ENCODE assay signal across 20 cellular contexts in the genomic region with DNA sequence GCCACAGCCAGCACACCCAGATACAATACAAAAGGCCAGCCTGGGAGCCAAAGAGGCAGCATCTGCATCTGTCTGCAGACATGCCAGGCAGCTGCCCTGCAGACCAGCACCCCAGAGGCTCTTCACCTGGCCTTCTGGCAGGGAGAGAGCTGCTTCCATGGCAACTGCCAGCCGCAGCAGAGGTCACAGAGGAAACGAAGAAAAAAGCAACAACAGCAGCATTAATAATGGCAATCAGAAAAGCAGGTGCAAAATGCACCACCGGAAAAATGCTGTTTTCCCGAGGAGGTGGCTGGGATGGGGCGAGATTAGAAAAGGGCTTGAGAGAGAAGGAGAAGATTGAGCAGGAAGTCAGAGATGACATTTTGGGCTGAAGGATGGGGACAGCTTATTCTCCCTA.
A peak's percentile ranks its signal among the peaks of the same experiment; 100 is the strongest.
DNase-seq lines count a peak whose midpoint lies in the region; ATAC-seq lines count a peak whose summit lies in the region.
"Had no signal": no experiment of that assay in that cellular context is flagged by ENCODE, and none has a peak within 500 bp of the region (broad histone marks: within the 10 kb centered on the region; RNA-seq: fewer than 3 reads in every experiment).

No MANE protein-coding gene starts in this region.

- DNase-seq in NCI-H1417 treated with DMSO at 0.1 percent for 48 hours (lab: John Stamatoyannopoulos, UW) (peak; percentile 97), NCI-H2227 (lab: John Stamatoyannopoulos, UW; ENCODE audit: unreplicated experiment) (peak; percentile 77), SJCRH30 (peak; percentile 39 to 59)
- DNase-seq in stimulated activated CD4-positive, alpha-beta T cell treated with anti-CD3 and anti-CD28 coated beads, Interleukin-12 subunit alpha, Interleukin-12 subunit beta, amount 100 ng/mL, for 4 hours, result no peak
- no peak for DNase-seq in activated CD4-positive, alpha-beta T cell treated with anti-CD3 and anti-CD28 coated beads for 36 hours
- no peak for DNase-seq in effector CD8-positive, alpha-beta T cell (lab: John Stamatoyannopoulos, UW)
- DNase-seq: activated CD4-positive, alpha-beta memory T cell treated with anti-CD3 and anti-CD28 coated beads, Interleukin-2, amount 10 ng/mL, durations not matched to agents 7 days and 5 days; activated naive CD8-positive, alpha-beta T cell treated with anti-CD3 and anti-CD28 coated beads for 36 hours; activated T-cell treated with anti-CD3 and anti-CD28 coated beads, Interleukin-2, amount 50 U/mL, for 72 hours; CD4-positive, alpha-beta T cell; dorsolateral prefrontal cortex; NCI-H1694 treated with DMSO at 0.1 percent for 48 hours; SW 1271 had no signal

- H3K9me3 ChIP-seq in BLaER1 (0 out of 2 replicates have a peak, but pooled peaks cover 4% of the 10 kb centered on the region), SJCRH30 (replicated peaks) (no peaks in the 10 kb centered on the region)
- H3K9me3 ChIP-seq: tibial nerve had no signal

- H3K27me3 ChIP-seq in BLaER1, result no peaks in the 10 kb centered on the region
- H3K27me3 ChIP-seq in SJCRH30, result peaks cover 4% of the 10 kb centered on the region; the same call in 1 of the 2 replicates
- H3K27me3 ChIP-seq: tibial nerve had no signal

- H3K4me3 Mint-ChIP-seq in activated CD4-positive, alpha-beta T cell treated with anti-CD3 and anti-CD28 coated beads for 36 hours, result no peak overlapping the region
- H3K4me3 Mint-ChIP-seq: activated CD4-positive, alpha-beta memory T cell treated with anti-CD3 and anti-CD28 coated beads, Interleukin-2, amount 10 ng/mL, durations not matched to agents 7 days and 5 days; activated naive CD8-positive, alpha-beta T cell treated with anti-CD3 and anti-CD28 coated beads for 36 hours; activated T-cell treated with anti-CD3 and anti-CD28 coated beads, Interleukin-2, amount 50 U/mL, for 72 hours; CD4-positive, alpha-beta T cell had no signal

- CTCF ChIA-PET in activated CD4-positive, alpha-beta T cell treated with anti-CD3 and anti-CD28 coated beads for 36 hours (lab: Charles Lee), result no interaction called here

- ATAC-seq in GM21367 (IDR thresholded peaks at IDR 0.05; ENCODE audit: unreplicated experiment), result no peak
- ATAC-seq in activated CD4-positive, alpha-beta T cell treated with anti-CD3 and anti-CD28 coated beads for 36 hours, result no peak
- ATAC-seq: activated T-cell treated with anti-CD3 and anti-CD28 coated beads, Interleukin-2, amount 50 U/mL, for 72 hours; K562; left lobe of liver had no signal

- intact Hi-C loops in activated CD4-positive, alpha-beta T cell treated with anti-CD3 and anti-CD28 coated beads for 36 hours (cut with DNase I, micrococcal nuclease), result no loop called here

- peak overlapping the region; percentile 75 for H3K27ac ChIP-seq in BLaER1
- no peak overlapping the region for H3K27ac ChIP-seq in SJCRH30
- H3K27ac ChIP-seq: dorsolateral prefrontal cortex, HL-60, skin epidermis, tibial nerve had no signal

- peak overlapping the region; percentile 71 for H3K4me2 ChIP-seq in BLaER1

- H3K4me1 ChIP-seq in BLaER1, result peaks cover 68% of the 10 kb centered on the region
- peaks cover 7% of the 10 kb centered on the region; the same call in 1 of the 2 replicates for H3K4me1 ChIP-seq in SJCRH30

- no peaks in the 10 kb centered on the region for H3K36me3 Mint-ChIP-seq in activated CD4-positive, alpha-beta T cell treated with anti-CD3 and anti-CD28 coated beads for 36 hours (ENCODE audit: low read depth)
- H3K36me3 Mint-ChIP-seq: activated naive CD8-positive, alpha-beta T cell treated with anti-CD3 and anti-CD28 coated beads for 36 hours had no signal

- no peaks in the 10 kb centered on the region for H3K4me1 Mint-ChIP-seq in activated CD4-positive, alpha-beta T cell treated with anti-CD3 and anti-CD28 coated beads for 36 hours
- H3K4me1 Mint-ChIP-seq: activated CD4-positive, alpha-beta memory T cell treated with anti-CD3 and anti-CD28 coated beads, Interleukin-2, amount 10 ng/mL, durations not matched to agents 7 days and 5 days; activated naive CD8-positive, alpha-beta T cell treated with anti-CD3 and anti-CD28 coated beads for 36 hours had no signal

- H3K4me3 ChIP-seq in BLaER1, result peak overlapping the region; percentile 5; the same call in 1 of the 2 replicates
- no peak overlapping the region for H3K4me3 ChIP-seq in SJCRH30
- H3K4me3 ChIP-seq: dorsolateral prefrontal cortex, K562, skin epidermis, tibial nerve had no signal

- peaks cover 13% of the 10 kb centered on the region for H3K27me3 Mint-ChIP-seq in activated CD4-positive, alpha-beta T cell treated with anti-CD3 and anti-CD28 coated beads for 36 hours
- H3K27me3 Mint-ChIP-seq: activated CD4-positive, alpha-beta memory T cell treated with anti-CD3 and anti-CD28 coated beads, Interleukin-2, amount 10 ng/mL, durations not matched to agents 7 days and 5 days; activated naive CD8-positive, alpha-beta T cell treated with anti-CD3 and anti-CD28 coated beads for 36 hours had no signal

- peak overlapping the region; percentile 51; the same call in 1 of the 2 replicates for H3K9ac ChIP-seq in BLaER1

- H3K36me3 ChIP-seq in BLaER1, result no peaks in the 10 kb centered on the region
- H3K36me3 ChIP-seq in SJCRH30, result no peaks in the 10 kb centered on the region
- H3K36me3 ChIP-seq: tibial nerve had no signal

- no peak overlapping the region for H3K27ac Mint-ChIP-seq in activated CD4-positive, alpha-beta T cell treated with anti-CD3 and anti-CD28 coated beads for 36 hours
- H3K27ac Mint-ChIP-seq: activated CD4-positive, alpha-beta memory T cell treated with anti-CD3 and anti-CD28 coated beads, Interleukin-2, amount 10 ng/mL, durations not matched to agents 7 days and 5 days; activated naive CD8-positive, alpha-beta T cell treated with anti-CD3 and anti-CD28 coated beads for 36 hours; activated T-cell treated with anti-CD3 and anti-CD28 coated beads, Interleukin-2, amount 50 U/mL, for 72 hours; CD4-positive, alpha-beta T cell had no signal

- peaks cover 4% of the 10 kb centered on the region for H3K9me3 Mint-ChIP-seq in activated CD4-positive, alpha-beta T cell treated with anti-CD3 and anti-CD28 coated beads for 36 hours (ENCODE audit: low read depth)

- no peaks in the 10 kb centered on the region for H4K20me1 ChIP-seq in BLaER1

- POLR2A ChIA-PET in activated CD4-positive, alpha-beta T cell treated with anti-CD3 and anti-CD28 coated beads for 36 hours (lab: Charles Lee), result interaction anchor here (0.6 kb wide), 1 partner anchor 61 kb away, joined by 3 read pairs; no protein-coding TSS in a partner anchor

Comparison
In these comparisons a context has a peak if more than half of its experiments do, and no peak if none do; other contexts are left out.
1. DNase-seq: peak in NCI-H1417 treated with DMSO at 0.1 percent for 48 hours (single experiment), NCI-H2227 (single experiment) and SJCRH30 (2 of 2); none in stimulated activated CD4-positive, alpha-beta T cell treated with anti-CD3 and anti-CD28 coated beads, Interleukin-12 subunit alpha, Interleukin-12 subunit beta, amount 100 ng/mL, for 4 hours (single experiment), activated CD4-positive, alpha-beta T cell treated with anti-CD3 and anti-CD28 coated beads for 36 hours (single experiment) and effector CD8-positive, alpha-beta T cell (single experiment).